ENCODE assay signal across 28 cellular contexts in the genomic region with DNA sequence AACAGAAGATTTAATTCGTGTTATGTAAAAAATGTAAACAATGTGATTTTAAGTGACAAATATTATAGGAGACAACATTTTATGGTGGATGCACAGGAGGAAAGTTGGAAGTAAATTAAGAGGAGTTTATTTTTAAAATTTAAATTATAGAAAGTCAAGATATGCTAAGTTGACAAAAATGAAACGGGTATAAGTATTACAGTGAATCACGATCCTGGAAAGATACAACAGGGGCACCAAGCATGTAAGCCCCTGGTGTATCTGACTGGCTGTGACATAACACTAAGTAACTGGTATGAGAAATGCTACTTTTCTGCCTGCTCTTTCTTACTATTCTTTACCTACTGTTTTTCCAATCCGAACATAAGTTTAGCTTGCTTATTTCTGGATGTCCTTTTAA.
"Had no signal": no experiment of that assay in that cellular context is flagged by ENCODE, and none has a peak within 500 bp of the region (broad histone marks: within the 10 kb centered on the region; RNA-seq: fewer than 3 reads in every experiment).

No MANE protein-coding gene starts in this region.

- H3K4me1 ChIP-seq: Peyer's patch, SJSA1 had no signal

- H3K27ac Mint-ChIP-seq: activated B cell treated with CpG ODN at 0.5 μM for 24 hours; activated CD4-positive, alpha-beta T cell treated with anti-CD3 and anti-CD28 coated beads, Interleukin-2, amount 10 ng/mL, durations not matched to agents 24 days and 14 days; activated CD8-positive, alpha-beta memory T cell treated with anti-CD3 and anti-CD28 coated beads, Interleukin-2, amount 10 ng/mL, durations not matched to agents 7 days and 5 days; activated naive CD4-positive, alpha-beta T cell treated with anti-CD3 and anti-CD28 coated beads, Interleukin-2, amount 10 ng/mL, durations not matched to agents 7 days and 5 days; activated naive CD8-positive, alpha-beta T cell treated with anti-CD3 and anti-CD28 coated beads for 36 hours; activated T-helper 17 cell treated with anti-CD3 and anti-CD28 coated beads, Interleukin-2, amount 50 U/mL, for 72 hours; T-cell had no signal

- H3K4me3 Mint-ChIP-seq: activated B cell treated with CpG ODN at 0.5 μM for 24 hours; activated CD4-positive, alpha-beta T cell treated with anti-CD3 and anti-CD28 coated beads, Interleukin-2, amount 10 ng/mL, durations not matched to agents 24 days and 14 days; activated CD8-positive, alpha-beta memory T cell treated with anti-CD3 and anti-CD28 coated beads, Interleukin-2, amount 10 ng/mL, durations not matched to agents 7 days and 5 days; activated naive CD4-positive, alpha-beta T cell treated with anti-CD3 and anti-CD28 coated beads, Interleukin-2, amount 10 ng/mL, durations not matched to agents 7 days and 5 days; activated naive CD8-positive, alpha-beta T cell treated with anti-CD3 and anti-CD28 coated beads for 36 hours; activated T-cell treated with anti-CD3 and anti-CD28 coated beads, Interleukin-2, amount 50 U/mL, for 4 hours; activated T-helper 17 cell treated with anti-CD3 and anti-CD28 coated beads, Interleukin-2, amount 50 U/mL, for 72 hours; T-cell had no signal

- H3K27me3 Mint-ChIP-seq: activated B cell treated with CpG ODN at 0.5 μM for 24 hours; activated CD4-positive, alpha-beta T cell treated with anti-CD3 and anti-CD28 coated beads, Interleukin-2, amount 10 ng/mL, durations not matched to agents 24 days and 14 days; activated CD8-positive, alpha-beta memory T cell treated with anti-CD3 and anti-CD28 coated beads, Interleukin-2, amount 10 ng/mL, durations not matched to agents 7 days and 5 days; activated naive CD4-positive, alpha-beta T cell treated with anti-CD3 and anti-CD28 coated beads, Interleukin-2, amount 10 ng/mL, durations not matched to agents 7 days and 5 days; activated naive CD8-positive, alpha-beta T cell treated with anti-CD3 and anti-CD28 coated beads for 36 hours; activated T-helper 17 cell treated with anti-CD3 and anti-CD28 coated beads, Interleukin-2, amount 50 U/mL, for 72 hours; T-cell had no signal

- H3K9me3 Mint-ChIP-seq: activated CD4-positive, alpha-beta T cell treated with anti-CD3 and anti-CD28 coated beads, Interleukin-2, amount 10 ng/mL, durations not matched to agents 24 days and 14 days had no signal

- FAIRE-seq: TTC549 had no signal

- DNase-seq: activated B cell treated with CpG ODN at 0.5 μM for 24 hours; activated CD4-positive, alpha-beta T cell treated with anti-CD3 and anti-CD28 coated beads for 1 hour; activated CD4-positive, alpha-beta T cell treated with anti-CD3 and anti-CD28 coated beads, Interleukin-2, amount 10 ng/mL, durations not matched to agents 24 days and 14 days; activated CD4-positive, alpha-beta T cell treated with anti-CD3 and anti-CD28 coated beads, Interleukin-2, amount 50 U/mL, for 48 hours; activated CD8-positive, alpha-beta memory T cell treated with anti-CD3 and anti-CD28 coated beads, Interleukin-2, amount 10 ng/mL, durations not matched to agents 7 days and 5 days; activated gamma-delta T cell treated with Interleukin-2 at 50 U/mL for 16 hours; activated naive CD4-positive, alpha-beta T cell treated with anti-CD3 and anti-CD28 coated beads, Interleukin-2, amount 10 ng/mL, durations not matched to agents 7 days and 5 days; activated naive CD8-positive, alpha-beta T cell treated with anti-CD3 and anti-CD28 coated beads for 36 hours; activated T-cell treated with anti-CD3 and anti-CD28 coated beads, Interleukin-2, amount 50 U/mL, for 4 hours; brain microvascular endothelial cell; Kasumi-1; NCI-H1092; NCI-H1417; NCI-H2029; NCI-H2107; NCI-H2171 treated with DMSO at 0.1 percent for 48 hours; NCI-H226; NCI-H526; NCI-H774; Peyer's patch; SHP77; T-cell; T-helper 2 cell; T1000 had no signal

- H3K36me3 ChIP-seq: brain microvascular endothelial cell, cardiac muscle cell, Peyer's patch, SJSA1 had no signal

- H3K4me1 Mint-ChIP-seq: activated B cell treated with CpG ODN at 0.5 μM for 24 hours; activated CD4-positive, alpha-beta T cell treated with anti-CD3 and anti-CD28 coated beads, Interleukin-2, amount 10 ng/mL, durations not matched to agents 24 days and 14 days; activated CD8-positive, alpha-beta memory T cell treated with anti-CD3 and anti-CD28 coated beads, Interleukin-2, amount 10 ng/mL, durations not matched to agents 7 days and 5 days; activated naive CD4-positive, alpha-beta T cell treated with anti-CD3 and anti-CD28 coated beads, Interleukin-2, amount 10 ng/mL, durations not matched to agents 7 days and 5 days; activated naive CD8-positive, alpha-beta T cell treated with anti-CD3 and anti-CD28 coated beads for 36 hours; activated T-helper 17 cell treated with anti-CD3 and anti-CD28 coated beads, Interleukin-2, amount 50 U/mL, for 72 hours; T-cell had no signal

- H3K27me3 ChIP-seq: brain microvascular endothelial cell, cardiac muscle cell, Peyer's patch, SJSA1 had no signal

- ATAC-seq: activated CD8-positive, alpha-beta memory T cell treated with anti-CD3 and anti-CD28 coated beads, Interleukin-2, amount 10 ng/mL, durations not matched to agents 7 days and 5 days; activated T-cell treated with anti-CD3 and anti-CD28 coated beads, Interleukin-2, amount 50 U/mL, for 4 hours; activated T-helper 17 cell treated with anti-CD3 and anti-CD28 coated beads, Interleukin-2, amount 50 U/mL, for 72 hours; T-cell had no signal

- H3K36me3 Mint-ChIP-seq: activated CD8-positive, alpha-beta memory T cell treated with anti-CD3 and anti-CD28 coated beads, Interleukin-2, amount 10 ng/mL, durations not matched to agents 7 days and 5 days; activated naive CD4-positive, alpha-beta T cell treated with anti-CD3 and anti-CD28 coated beads, Interleukin-2, amount 10 ng/mL, durations not matched to agents 7 days and 5 days; activated naive CD8-positive, alpha-beta T cell treated with anti-CD3 and anti-CD28 coated beads for 36 hours; T-cell had no signal

- H3K27ac ChIP-seq: brain microvascular endothelial cell, cardiac muscle cell, Peyer's patch, SJSA1 had no signal

- H3K4me3 ChIP-seq: cardiac muscle cell, Peyer's patch, SJSA1 had no signal

- H3K9me3 ChIP-seq: Peyer's patch, SJSA1 had no signal
